ENCODE assay signal across 1 cellular context in the genomic region with DNA sequence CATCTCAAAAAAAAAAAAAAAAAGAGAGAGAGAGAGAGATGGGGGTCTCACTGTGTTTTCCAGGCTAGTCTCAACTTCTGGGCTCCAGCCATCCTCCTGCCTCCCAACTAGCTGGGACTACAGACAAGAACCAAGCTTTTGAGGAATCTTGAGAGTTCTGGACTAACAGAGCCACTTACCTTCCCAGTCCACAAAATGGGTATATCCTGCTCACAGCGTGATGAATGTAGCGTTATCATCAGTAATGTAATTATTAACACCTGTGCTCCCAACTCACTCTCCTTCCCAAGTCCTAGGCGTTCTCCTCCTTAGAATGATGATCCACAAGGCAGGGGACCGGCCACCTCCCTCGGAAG.
TF ChIP-seq lines count a peak whose summit lies in the region.

No MANE protein-coding gene starts in this region.

TF ChIP-seq in HepG2, 621 proteins besides CTCF, POLR2A, EP300 and RAD21:
- TF ChIP-seq ZNF629 (CRISPR knock-in tag; conservative IDR thresholded peaks at IDR 0.05) (peak; percentile 77), ZNF468 (CRISPR knock-in tag; IDR thresholded peaks at IDR 0.05) (no peak)
